In the genomic region with DNA sequence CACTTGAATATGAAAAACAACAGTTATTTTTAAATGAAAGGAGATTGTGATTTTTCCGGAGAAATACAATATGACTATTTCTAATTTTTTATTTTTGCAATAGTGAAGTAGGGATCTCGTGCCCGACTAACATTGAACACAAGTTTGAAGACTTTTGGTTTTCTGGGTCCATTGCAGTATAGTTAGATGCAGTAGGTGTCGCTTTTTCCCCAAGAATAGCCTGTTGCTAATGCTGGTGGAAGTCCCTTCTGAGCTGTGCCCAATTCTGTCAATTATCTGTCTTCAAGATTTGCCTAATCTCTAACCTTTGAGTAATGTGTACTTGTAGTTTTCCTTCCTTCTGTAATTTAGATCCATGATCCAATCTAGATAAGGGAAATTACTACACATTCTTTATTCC, we compare ENCODE assay signal across 10 cellular contexts. TPM values are rescaled to one million over a fixed set of nuclear protein-coding genes. Genes with fewer than 3 reads are reported as not detected.
DNase-seq lines count a peak whose midpoint lies in the region; ATAC-seq, FAIRE-seq and TF ChIP-seq lines count a peak whose summit lies in the region.
"Had no signal": no experiment of that assay in that cellular context is flagged by ENCODE, and none has a peak within 500 bp of the region (broad histone marks: within the 10 kb centered on the region; RNA-seq: fewer than 3 reads in every experiment).

No MANE protein-coding gene starts in this region.

- H4K20me1 ChIP-seq in PC-9 (ENCODE audit: insufficient read depth) (no peaks in the 10 kb centered on the region), H1 (replicated peaks in 1 of 2; ENCODE audit: control insufficient read depth in 1 of 2, insufficient read depth in 2 of 2, low read length in 2 of 2) (no peaks in the 10 kb centered on the region)

- H3K79me2 ChIP-seq in PC-9 (ENCODE audit: low read depth) (no peaks in the 10 kb centered on the region), H1 (ENCODE audit: control insufficient read depth in 1 of 2, insufficient read depth in 2 of 2, low read length in 2 of 2) (no peaks in the 10 kb centered on the region)

- POLR2A ChIA-PET in PC-9 (lab: Charles Lee; ENCODE audit: unreplicated experiment) = interaction anchor here (0.6 to 0.7 kb wide), 2 partner anchors 37 to 511 kb away, joined by 4 to 7 read pairs; no protein-coding TSS in a partner anchor
- POLR2A ChIA-PET in H1 (lab: Charles Lee; ENCODE audit: partially characterized antibody) = interaction anchor here (1.7 kb wide), 1 partner anchor 144 kb away, joined by 5 read pairs; a partner anchor contains a TSS

- H3K18ac ChIP-seq in H1 (ENCODE audit: extremely low read depth, low read length) = no peak overlapping the region

- peak; percentile 75 for ATAC-seq in GM21360 (IDR thresholded peaks at IDR 0.05; ENCODE audit: unreplicated experiment)

- H3K4me3 ChIP-seq in PC-9 = no peak overlapping the region
- H3K4me3 ChIP-seq in H1 (ENCODE audit: extremely low read depth in 1 of 4, insufficient read depth in 2 of 4, low read depth in 3 of 4, low read length in 4 of 4) = no peak overlapping the region

- CTCF ChIA-PET in PC-9 (lab: Charles Lee) (interaction anchor here (0.6 to 1.2 kb wide), 6 partner anchors 115 to 1293 kb away, joined by 3 to 4 read pairs (median 4); no protein-coding TSS in a partner anchor), H1 (lab: Charles Lee; ENCODE audit: partially characterized antibody) (interaction anchor here (0.6 to 3.0 kb wide), 21 partner anchors 9 to 614 kb away, joined by 3 to 48 read pairs (median 4); no protein-coding TSS in a partner anchor)

- H3K79me1 ChIP-seq in H1 (ENCODE audit: low read depth, low read length) = no peaks in the 10 kb centered on the region

- H3K27ac ChIP-seq in PC-9 (no peak overlapping the region), H1 (ENCODE audit: low read depth, low read length) (no peak overlapping the region)

- H3F3A ChIP-seq in PC-9 (ENCODE audit: insufficient read depth, low read depth) = 0 out of 2 replicates have a peak, but pooled peaks cover 10% of the 10 kb centered on the region

- no peak overlapping the region for H4K91ac ChIP-seq in H1 (replicated peaks; ENCODE audit: insufficient read length, low read length)

- H2BK20ac ChIP-seq in H1 (ENCODE audit: low read length) = no peak overlapping the region

- no peaks in the 10 kb centered on the region; the same call in 1 of the 2 replicates for H3K9me2 ChIP-seq in PC-9 (ENCODE audit: insufficient read depth)

- H3K4me2 ChIP-seq in PC-9 = no peak overlapping the region
- H3K4me2 ChIP-seq in H1 (ENCODE audit: insufficient read depth in 1 of 2, low read depth in 2 of 2, low read length in 2 of 2) = no peak overlapping the region

- no peak for TF ChIP-seq POLR2A in H1 (IDR thresholded peaks at IDR 0.05; ENCODE audit: control extremely low read depth in 1 of 2, low read depth in 2 of 2, low read length in 2 of 2)

- no peak overlapping the region for H3K56ac ChIP-seq in H1 (replicated peaks; ENCODE audit: insufficient read length, low read depth, low read length)

- no peaks in the 10 kb centered on the region for H3K27me3 ChIP-seq in PC-9 (ENCODE audit: insufficient read depth, low read depth)
- no peaks in the 10 kb centered on the region for H3K27me3 ChIP-seq in H1 (replicated peaks in 1 of 4; ENCODE audit: control insufficient read depth in 3 of 4, extremely low read depth in 1 of 4, insufficient read depth in 3 of 4, low read length in 3 of 4)

- H2AK5ac ChIP-seq in H1 (ENCODE audit: low read depth, low read length) = no peak overlapping the region

- TF ChIP-seq RAD21 in H1 (IDR thresholded peaks at IDR 0.05 in 1 of 2, conservative IDR thresholded peaks at IDR 0.05 in 1 of 2; ENCODE audit: low read depth in 2 of 2, low read length in 2 of 2) = peak; percentile 97 to 98

- no peak overlapping the region for H2BK5ac ChIP-seq in H1 (ENCODE audit: low read depth, low read length)

- TF ChIP-seq CTCF in PC-9 (conservative IDR thresholded peaks at IDR 0.05) (peak; percentile 93), H1 (IDR thresholded peaks at IDR 0.05; ENCODE audit: control extremely low read depth in 1 of 3, insufficient read depth in 1 of 3, low read depth in 1 of 3, low read length in 3 of 3) (peak in 2 of 3 experiments; percentile 76 to 82; a peak in 3 of 4 replicates)

- H2BK15ac ChIP-seq in H1 (ENCODE audit: low read length) = no peak overlapping the region

- H3K9me3 ChIP-seq in PC-9 (ENCODE audit: insufficient read depth, low read depth) = no peaks in the 10 kb centered on the region
- no peaks in the 10 kb centered on the region for H3K9me3 ChIP-seq in H1 (ENCODE audit: insufficient read depth in 2 of 2, low read depth in 1 of 2, low read length in 1 of 2)

- H2BK12ac ChIP-seq in H1 (ENCODE audit: low read depth, low read length) = no peak overlapping the region

- TF ChIP-seq EP300 in H1 (IDR thresholded peaks at IDR 0.05; ENCODE audit: borderline replicate concordance in 1 of 2, low read depth in 2 of 2, low read length in 2 of 2) = no peak

- FAIRE-seq in H1 (lab: Jason Lieb, UNC) = peak; percentile 88

- no peak overlapping the region for H3K9ac ChIP-seq in H1 (replicated peaks in 1 of 4; ENCODE audit: extremely low read depth in 1 of 4, low read depth in 3 of 4, low read length in 3 of 4)

- H3K23me2 ChIP-seq in H1 (ENCODE audit: low read depth, low read length) = no peaks in the 10 kb centered on the region

- H2AFZ ChIP-seq in PC-9 (no peak overlapping the region), H1 (ENCODE audit: low read length) (no peak overlapping the region)

- no TSS peak for BruUV-seq in PC-9 (replicated peaks; lab: Mats Ljungman, UMichigan)

- no peak overlapping the region for H2BK120ac ChIP-seq in H1 (replicated peaks; ENCODE audit: low read depth, low read length)

- 38% methylated on average over 4 of the region's 4 CpGs; no CpG with 5 or more reads in 1 of the 2 experiments for whole genome bisulfite sequencing in H1 (ENCODE audit: extremely low coverage in 1 of 2, insufficient coverage in 1 of 2, insufficient read length in 1 of 2, insufficient replicate concordance in 2 of 2, low coverage in 1 of 2, low lambda C conversion rate in 2 of 2, missing lambda C conversion rate in 1 of 2), 2 experiments

- H3K36me3 ChIP-seq in PC-9 (ENCODE audit: low read depth) = no peaks in the 10 kb centered on the region
- H3K36me3 ChIP-seq in H1 (ENCODE audit: control insufficient read depth in 2 of 4, insufficient read depth in 4 of 4, low read length in 3 of 4) = no peaks in the 10 kb centered on the region

- H3K4me1 ChIP-seq in PC-9 (replicated peaks; ENCODE audit: insufficient read depth) = peaks cover 22% of the 10 kb centered on the region
- no peaks in the 10 kb centered on the region for H3K4me1 ChIP-seq in H1 (replicated peaks in 1 of 4; ENCODE audit: control insufficient read depth in 3 of 4, insufficient read depth in 4 of 4, low read length in 3 of 4)

- H4K5ac ChIP-seq in H1 (ENCODE audit: insufficient read length, low read depth, low read length) = no peak overlapping the region

- H4K8ac ChIP-seq in H1 (ENCODE audit: extremely low read depth, insufficient read depth, low read length) = no peak overlapping the region

- DNase-seq in SIG-M5 treated with dmso at 0.1 percent for 504 hours (lab: John Stamatoyannopoulos, UW; ENCODE audit: unreplicated experiment) = peak; percentile 81
- DNase-seq in SIG-M5 (lab: John Stamatoyannopoulos, UW) = no peak
- peak; percentile 79 to 92 for DNase-seq in Kasumi-1 (lab: John Stamatoyannopoulos, UW)
- DNase-seq in PC-9 = peak; percentile 24 to 64
- DNase-seq in H1 (ENCODE audit: low read depth in 1 of 2, low spot score in 2 of 2) = no peak
- peak; percentile 79 for DNase-seq in medulla oblongata (ENCODE audit: extremely low spot score)
- no peak for DNase-seq in T-helper 9 cell

- H3K23ac ChIP-seq in H1 (ENCODE audit: insufficient read length) = no peak overlapping the region

- intact Hi-C loops in PC-9 (cut with micrococcal nuclease; ENCODE audit: unreplicated experiment) = loop anchor here (1.0 to 10.0 kb wide), 5 partner anchors 186 to 937 kb away; no protein-coding TSS in a partner anchor

- H3K14ac ChIP-seq in H1 (ENCODE audit: insufficient read length) = no peak overlapping the region

- H3K4ac ChIP-seq in H1 (replicated peaks; ENCODE audit: insufficient read length, low read depth, low read length) = no peak overlapping the region

TF ChIP-seq in H1, 55 proteins besides CTCF, POLR2A, EP300 and RAD21:
- TF ChIP-seq HDAC2 (IDR thresholded peaks at IDR 0.05; ENCODE audit: borderline replicate concordance in 1 of 2, low read depth in 2 of 2, low read length in 2 of 2) (no peak), NRF1 (IDR thresholded peaks at IDR 0.05; ENCODE audit: low read depth, low read length) (no peak), SUZ12 (IDR thresholded peaks at IDR 0.05; ENCODE audit: low read length) (no peak), GTF2F1 (IDR thresholded peaks at IDR 0.05; ENCODE audit: borderline replicate concordance, low read depth, low read length) (no peak), SP2 (IDR thresholded peaks at IDR 0.05; ENCODE audit: low read length) (no peak), TEAD4 (IDR thresholded peaks at IDR 0.05; ENCODE audit: low read depth, low read length) (no peak)
TF ChIP-seq in H1: peak in this region for 0.

RNA-seq across cellular contexts. Expression of a gene that starts 36.5 kb away (rescaled TPM):
- total RNA-seq in PC-9 (2021) = 10.6 and 12.3 TPM in 2 replicates
- 3.1 and 3.4 TPM in 2 replicates for total RNA-seq in H1 (2021; fragmentation: NEBNext Ultra II Directional; extraction: Animal tissue kit (Norgen Biotek cat#: 25700))
- 3.3 and 4.3 TPM in 2 replicates for polyA plus RNA-seq in H1 (2011; rRNA removed)
- polyA plus RNA-seq in H1 (2011; cell fraction: cytosol; rRNA removed) = 3.6 TPM
- 7.8 TPM for polyA plus RNA-seq in H1 (2011; cell fraction: nucleus; rRNA removed)
- polyA plus RNA-seq in H1 (2012, experiment 1 of 2) = 2.4 to 3.8 TPM (median 3.3 TPM) in 4 replicates
- 3.6 TPM for polyA plus RNA-seq in H1 (2012, experiment 2 of 2)
- 2.9 TPM for polyA plus RNA-seq in H1 (2013, experiment 1 of 2)
- 3.4 TPM for polyA plus RNA-seq in H1 (2013, experiment 2 of 2)
- polyA minus RNA-seq in H1 (2011; rRNA and poly(A)+ RNA removed) = 5.6 and 6.2 TPM in 2 replicates
- 2.8 TPM for polyA minus RNA-seq in H1 (2011; cell fraction: cytosol; rRNA and poly(A)+ RNA removed)
- 3.9 TPM for polyA minus RNA-seq in H1 (2011; cell fraction: nucleus; rRNA and poly(A)+ RNA removed)

RNA-seq across cellular contexts. Expression of a gene that starts 42.4 kb away (rescaled TPM):
- total RNA-seq in PC-9 (2021) = 4.5 and 7.7 TPM in 2 replicates
- 4.8 and 5.1 TPM in 2 replicates for total RNA-seq in H1 (2021; fragmentation: NEBNext Ultra II Directional; extraction: Animal tissue kit (Norgen Biotek cat#: 25700))
- 4.8 and 6.6 TPM in 2 replicates for polyA plus RNA-seq in H1 (2011; rRNA removed)
- 5.1 TPM for polyA plus RNA-seq in H1 (2011; cell fraction: cytosol; rRNA removed)
- 6.2 TPM for polyA plus RNA-seq in H1 (2011; cell fraction: nucleus; rRNA removed)
- polyA plus RNA-seq in H1 (2012, experiment 1 of 2) = 4.2 to 8.5 TPM (median 6.2 TPM) in 4 replicates
- polyA plus RNA-seq in H1 (2012, experiment 2 of 2) = 3.5 TPM
- polyA plus RNA-seq in H1 (2013, experiment 1 of 2) = 4.4 TPM
- 4.0 TPM for polyA plus RNA-seq in H1 (2013, experiment 2 of 2)
- 14.7 and 19.7 TPM in 2 replicates for polyA minus RNA-seq in H1 (2011; rRNA and poly(A)+ RNA removed)
- polyA minus RNA-seq in H1 (2011; cell fraction: cytosol; rRNA and poly(A)+ RNA removed) = 3.5 TPM
- polyA minus RNA-seq in H1 (2011; cell fraction: nucleus; rRNA and poly(A)+ RNA removed) = 17.6 TPM
- total RNA-seq: CD8-positive, alpha-beta memory T cell; temporal lobe had no signal

Comparison
In these comparisons a context has a peak if more than half of its experiments do, and no peak if none do; other contexts are left out.
1. DNase-seq: peak in SIG-M5 treated with dmso at 0.1 percent for 504 hours (single experiment), Kasumi-1 (2 of 2), PC-9 (2 of 2) and medulla oblongata (single experiment); none in SIG-M5 (single experiment), H1 (0 of 2) and T-helper 9 cell (single experiment).